In the genomic region with DNA sequence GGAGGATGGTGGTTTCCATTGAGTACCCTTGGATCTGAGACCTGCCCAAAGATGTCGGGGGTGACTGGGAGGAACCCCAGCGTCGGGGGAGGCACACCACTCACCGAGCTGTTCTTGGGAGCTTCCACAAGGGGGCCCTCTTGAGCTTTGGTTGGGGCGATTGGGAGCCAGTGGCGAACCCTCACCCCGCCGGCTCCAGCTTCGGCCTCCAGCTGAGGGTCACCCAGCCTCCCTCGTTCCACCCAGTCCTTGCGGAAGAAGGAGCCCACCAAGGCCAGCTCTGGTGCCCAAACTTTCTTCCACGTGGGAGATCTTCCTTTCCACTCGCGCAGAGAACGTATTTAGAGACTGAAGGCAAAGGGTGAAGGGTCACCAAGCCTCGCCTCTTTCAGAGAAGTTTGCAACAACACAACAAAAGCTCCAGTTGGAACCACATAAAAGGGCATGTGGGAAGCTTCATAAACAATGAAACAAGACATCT, we compare ENCODE assay signal across 9 cellular contexts. TPM values are rescaled to one million over a fixed set of nuclear protein-coding genes. Genes with fewer than 3 reads are reported as not detected.
DNase-seq lines count a peak whose midpoint lies in the region; ATAC-seq and TF ChIP-seq lines count a peak whose summit lies in the region.
"Had no signal": no experiment of that assay in that cellular context is flagged by ENCODE, and none has a peak within 500 bp of the region (broad histone marks: within the 10 kb centered on the region; RNA-seq: fewer than 3 reads in every experiment).

No MANE protein-coding gene starts in this region.

- no peak overlapping the region for H3K4me3 Mint-ChIP-seq in activated naive CD8-positive, alpha-beta T cell treated with anti-CD3 and anti-CD28 coated beads, Interleukin-2, amount 10 ng/mL, durations not matched to agents 7 days and 5 days
- H3K4me3 Mint-ChIP-seq: activated B cell treated with CpG ODN at 0.5 μM for 24 hours had no signal

- H3K4me3 ChIP-seq in GM12875 (ENCODE audit: low read depth, low read length), result no peak overlapping the region

- H3K36me3 Mint-ChIP-seq in activated naive CD8-positive, alpha-beta T cell treated with anti-CD3 and anti-CD28 coated beads, Interleukin-2, amount 10 ng/mL, durations not matched to agents 7 days and 5 days, result no peaks in the 10 kb centered on the region

- POLR2A ChIA-PET in activated naive CD8-positive, alpha-beta T cell treated with anti-CD3 and anti-CD28 coated beads, Interleukin-2, amount 10 ng/mL, durations not matched to agents 7 days and 5 days (lab: Charles Lee), result interaction anchor here (0.6 kb wide), 1 partner anchor 375 kb away, joined by 3 read pairs; no protein-coding TSS in a partner anchor

- peaks cover 2% of the 10 kb centered on the region for H3K4me1 Mint-ChIP-seq in activated naive CD8-positive, alpha-beta T cell treated with anti-CD3 and anti-CD28 coated beads, Interleukin-2, amount 10 ng/mL, durations not matched to agents 7 days and 5 days
- H3K4me1 Mint-ChIP-seq: activated B cell treated with CpG ODN at 0.5 μM for 24 hours had no signal

- peak; percentile 44; the same call in 1 of the 2 replicates for TF ChIP-seq CTCF in GM12875 (IDR thresholded peaks at IDR 0.05; ENCODE audit: borderline replicate concordance, insufficient read depth, low read depth, low read length)

- ATAC-seq in activated naive CD8-positive, alpha-beta T cell treated with anti-CD3 and anti-CD28 coated beads, Interleukin-2, amount 10 ng/mL, durations not matched to agents 7 days and 5 days (ENCODE audit: low read depth), result no peak
- ATAC-seq in GM19351 (IDR thresholded peaks at IDR 0.05; ENCODE audit: unreplicated experiment) (no peak), GM21381 (IDR thresholded peaks at IDR 0.05; ENCODE audit: unreplicated experiment) (no peak)

- peaks cover 14% of the 10 kb centered on the region for H3K27me3 Mint-ChIP-seq in activated naive CD8-positive, alpha-beta T cell treated with anti-CD3 and anti-CD28 coated beads, Interleukin-2, amount 10 ng/mL, durations not matched to agents 7 days and 5 days

- H3K9me3 Mint-ChIP-seq in activated naive CD8-positive, alpha-beta T cell treated with anti-CD3 and anti-CD28 coated beads, Interleukin-2, amount 10 ng/mL, durations not matched to agents 7 days and 5 days, result peaks cover 7% of the 10 kb centered on the region

- no peak overlapping the region for H3K27ac Mint-ChIP-seq in activated naive CD8-positive, alpha-beta T cell treated with anti-CD3 and anti-CD28 coated beads, Interleukin-2, amount 10 ng/mL, durations not matched to agents 7 days and 5 days
- H3K27ac Mint-ChIP-seq: activated B cell treated with CpG ODN at 0.5 μM for 24 hours had no signal

- DNase-seq in OCI-M1 (lab: John Stamatoyannopoulos, UW), result peak; percentile 1
- peak; percentile 54 for DNase-seq in activated naive CD8-positive, alpha-beta T cell treated with anti-CD3 and anti-CD28 coated beads, Interleukin-2, amount 10 ng/mL, durations not matched to agents 7 days and 5 days
- peak; percentile 95 for DNase-seq in iPS-NIHi11 (ENCODE audit: low spot score)
- peak; percentile 76 for DNase-seq in stimulated activated CD4-positive, alpha-beta T cell treated with anti-CD3 and anti-CD28 coated beads, Interleukin-2, amount 100 ng/mL, for 48 hours
- DNase-seq in kidney glomerular epithelial cell (lab: John Stamatoyannopoulos, UW), result no peak
- DNase-seq: activated B cell treated with CpG ODN at 0.5 μM for 24 hours had no signal

RNA-seq across cellular contexts. Expression of a gene that starts 33.6 kb away (rescaled TPM):
- not detected for total RNA-seq in activated naive CD8-positive, alpha-beta T cell treated with anti-CD3 and anti-CD28 coated beads, Interleukin-2, amount 10 ng/mL, durations not matched to agents 7 days and 5 days
- total RNA-seq: activated B cell treated with CpG ODN at 0.5 μM for 24 hours had no signal
